16 cellular contexts compared by ENCODE assay signal in the genomic region with DNA sequence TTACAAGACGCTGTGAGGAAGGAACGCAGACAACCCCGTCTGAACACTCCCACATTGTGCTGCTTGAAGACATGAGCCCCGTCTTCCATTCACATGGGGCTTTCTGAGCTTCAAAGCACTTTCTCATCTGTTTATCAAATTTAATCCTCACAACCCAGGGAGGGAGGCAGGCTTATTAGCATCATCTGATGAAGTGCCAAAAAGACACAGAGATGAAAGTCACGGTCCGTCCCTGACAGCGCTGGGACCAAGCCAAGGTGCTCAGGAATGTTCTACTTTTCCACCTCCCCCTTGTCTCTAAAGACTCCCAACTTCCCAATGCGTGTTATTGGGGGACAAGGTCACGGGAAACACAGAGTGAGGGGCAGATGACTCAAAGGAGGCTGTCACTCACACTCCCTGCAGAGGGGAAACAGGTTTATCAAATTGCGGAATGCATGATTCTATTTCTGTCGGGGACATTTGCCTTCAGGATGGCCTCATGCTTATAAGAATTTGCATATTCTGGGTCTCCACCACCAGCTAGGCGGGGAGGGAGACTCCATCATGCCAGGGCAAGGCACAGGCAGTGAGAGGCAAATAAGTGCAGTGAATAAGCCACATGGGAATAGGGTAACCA. TPM values are rescaled to one million over a fixed set of nuclear protein-coding genes. Genes with fewer than 3 reads are reported as not detected.
A peak's percentile ranks its signal among the peaks of the same experiment; 100 is the strongest.
DNase-seq lines count a peak whose midpoint lies in the region; ATAC-seq, FAIRE-seq and TF ChIP-seq lines count a peak whose summit lies in the region.
"Had no signal": no experiment of that assay in that cellular context is flagged by ENCODE, and none has a peak within 500 bp of the region (broad histone marks: within the 10 kb centered on the region; RNA-seq: fewer than 3 reads in every experiment).

No MANE protein-coding gene starts in this region.

- H3K4me3 Mint-ChIP-seq in activated naive CD4-positive, alpha-beta T cell treated with anti-CD3 and anti-CD28 coated beads for 36 hours: no peak overlapping the region

- H2AFZ ChIP-seq in hepatocyte (no peak overlapping the region), HepG2 (ENCODE audit: low read length) (no peak overlapping the region)
- H2AFZ ChIP-seq: parathyroid adenoma had no signal

- no peak for FAIRE-seq in HepG2 (lab: Jason Lieb, UNC)
- FAIRE-seq: frontal cortex had no signal

- H4K20me1 ChIP-seq in hepatocyte (ENCODE audit: insufficient read depth, poor library complexity, severe bottlenecking): peaks cover 3% of the 10 kb centered on the region
- H4K20me1 ChIP-seq in HepG2 (ENCODE audit: insufficient read depth, low read length): no peaks in the 10 kb centered on the region; the same call in 1 of the 2 replicates

- TF ChIP-seq CTCF in NB4 (IDR thresholded peaks at IDR 0.05; ENCODE audit: low read depth, low read length): no peak
- TF ChIP-seq CTCF in hepatocyte (IDR thresholded peaks at IDR 0.05; ENCODE audit: poor library complexity): no peak
- TF ChIP-seq CTCF in HepG2 (CRISPR knock-in tag; IDR thresholded peaks at IDR 0.05): no peak

- peak overlapping the region; percentile 29 for H3K4me2 ChIP-seq in hepatocyte
- H3K4me2 ChIP-seq in HepG2 (ENCODE audit: low read depth, low read length): no peak overlapping the region

- CTCF ChIA-PET in activated naive CD4-positive, alpha-beta T cell treated with anti-CD3 and anti-CD28 coated beads for 36 hours (lab: Charles Lee): no interaction called here
- CTCF ChIA-PET in HepG2 (lab: Yijun Ruan, JAX; ENCODE audit: low intra/inter-chr PET ratio, low total read pairs): no interaction called here

- no peak for TF ChIP-seq POLR2A in NB4 (IDR thresholded peaks at IDR 0.05; ENCODE audit: extremely low read depth, insufficient read length)
- TF ChIP-seq POLR2A in HepG2 (IDR thresholded peaks at IDR 0.05; ENCODE audit: insufficient read depth in 1 of 2, low read depth in 2 of 2, low read length in 2 of 2): no peak

- WGBS in hepatocyte (ENCODE audit: low lambda C conversion rate, missing lambda C conversion rate): 56% methylated on average over 12 of the region's 12 CpGs
- 30% methylated on average over 12 of the region's 12 CpGs for WGBS in HepG2 (ENCODE audit: low lambda C conversion rate)

- intact Hi-C loops in activated naive CD4-positive, alpha-beta T cell treated with anti-CD3 and anti-CD28 coated beads for 36 hours (cut with micrococcal nuclease): no loop called here
- intact Hi-C loops in HepG2 (cut with micrococcal nuclease; ENCODE audit: unreplicated experiment): no loop called here

- no peaks in the 10 kb centered on the region for H3K27me3 ChIP-seq in hepatocyte
- H3K27me3 ChIP-seq in HepG2 (ENCODE audit: control insufficient read depth in 1 of 2, insufficient read depth in 2 of 2, low read length in 2 of 2): peaks cover 0 to 46% of the 10 kb centered on the region in 2 experiments; a peak in 3 of 5 replicates
- H3K27me3 ChIP-seq: colonic mucosa, left lung had no signal

- no peaks in the 10 kb centered on the region for H3K9me3 ChIP-seq in hepatocyte (ENCODE audit: low read depth)
- H3K9me3 ChIP-seq in HepG2 (ENCODE audit: low read length): no peaks in the 10 kb centered on the region
- H3K9me3 ChIP-seq: colonic mucosa, left lung had no signal

- H3K27me3 Mint-ChIP-seq in activated naive CD4-positive, alpha-beta T cell treated with anti-CD3 and anti-CD28 coated beads for 36 hours (ENCODE audit: low read depth): no peaks in the 10 kb centered on the region

- H3K9me3 Mint-ChIP-seq in activated naive CD4-positive, alpha-beta T cell treated with anti-CD3 and anti-CD28 coated beads for 36 hours: no peaks in the 10 kb centered on the region

- H3K4me3 ChIP-seq in GM08714 (ENCODE audit: low read length) (peak overlapping the region; percentile 10; the same call in 1 of the 2 replicates), NB4 (ENCODE audit: low read depth, low read length) (no peak overlapping the region), hepatocyte (no peak overlapping the region), HepG2 (replicated peaks in 1 of 3; ENCODE audit: insufficient read depth in 1 of 3, low read depth in 2 of 3, low read length in 3 of 3) (no peak overlapping the region)
- H3K4me3 ChIP-seq: colonic mucosa, left lung had no signal

- DNase-seq in NB4 (ENCODE audit: low read depth): peak; percentile 54
- DNase-seq in hepatocyte (ENCODE audit: low spot score): no peak
- no peak for DNase-seq in activated naive CD4-positive, alpha-beta T cell treated with anti-CD3 and anti-CD28 coated beads for 36 hours
- no peak for DNase-seq in HepG2 (ENCODE audit: low spot score)
- DNase-seq: activated CD4-positive, alpha-beta T cell treated with anti-CD3 and anti-CD28 coated beads, Interleukin-2, amount 50 U/mL, for 48 hours; activated naive CD4-positive, alpha-beta T cell; colonic mucosa; left lung; NCI-H524 treated with DMSO at 0.1 percent for 48 hours; substantia nigra had no signal

- no peaks in the 10 kb centered on the region for H3K9me2 ChIP-seq in hepatocyte (replicated peaks; ENCODE audit: insufficient read depth)

- no peaks in the 10 kb centered on the region for H3K36me3 ChIP-seq in hepatocyte (replicated peaks; ENCODE audit: insufficient read depth, low read depth)
- H3K36me3 ChIP-seq in HepG2 (replicated peaks in 1 of 2; ENCODE audit: control insufficient read depth in 1 of 2, insufficient read depth in 2 of 2, low read length in 2 of 2): no peaks in the 10 kb centered on the region
- H3K36me3 ChIP-seq: colonic mucosa, left lung had no signal

- H3K4me1 Mint-ChIP-seq in activated naive CD4-positive, alpha-beta T cell treated with anti-CD3 and anti-CD28 coated beads for 36 hours (ENCODE audit: low read depth): peaks cover 33% of the 10 kb centered on the region

- H3K9ac ChIP-seq in HepG2 (ENCODE audit: insufficient read depth, low read depth, low read length): no peak overlapping the region
- H3K9ac ChIP-seq: parathyroid adenoma had no signal

- peak; percentile 60 for ATAC-seq in GM21576 (IDR thresholded peaks at IDR 0.05; ENCODE audit: unreplicated experiment)
- ATAC-seq in HG02884 (IDR thresholded peaks at IDR 0.05; ENCODE audit: unreplicated experiment): no peak
- ATAC-seq in HG02623 (IDR thresholded peaks at IDR 0.05; ENCODE audit: unreplicated experiment): no peak
- no peak for ATAC-seq in HepG2
- ATAC-seq: left lung had no signal

- H3K79me2 ChIP-seq in hepatocyte (peaks cover 68% of the 10 kb centered on the region), HepG2 (ENCODE audit: insufficient read depth, low read length) (no peaks in the 10 kb centered on the region)

- in situ Hi-C loops in HepG2 (cut with HindIII; ENCODE audit: extremely low pct_ligation_motif_present, low pct_unique_long_range_greater_than_20kb): loop anchor here (10.0 to 25.0 kb wide), 2 partner anchors 185 to 598 kb away; no protein-coding TSS in a partner anchor

- no TSS peak for BruUV-seq in HepG2 (replicated peaks; lab: Mats Ljungman, UMichigan)

- H3K27ac ChIP-seq in hepatocyte (no peak overlapping the region), HepG2 (ENCODE audit: extremely low read length, insufficient read depth, low read length) (no peak overlapping the region)
- H3K27ac ChIP-seq: colonic mucosa, left lung, parathyroid adenoma had no signal

- peaks cover 6% of the 10 kb centered on the region for H3K36me3 Mint-ChIP-seq in activated naive CD4-positive, alpha-beta T cell treated with anti-CD3 and anti-CD28 coated beads for 36 hours (ENCODE audit: low read depth)

- POLR2A ChIA-PET in HepG2 (lab: Yijun Ruan, JAX): no interaction called here

- TF ChIP-seq EP300 in HepG2 (IDR thresholded peaks at IDR 0.05; ENCODE audit: low read depth in 2 of 2, low read length in 2 of 2) (no peak), HepG2 (CRISPR knock-in tag; IDR thresholded peaks at IDR 0.05; ENCODE audit: borderline replicate concordance) (no peak)

- peaks cover 10% of the 10 kb centered on the region for H3K4me1 ChIP-seq in hepatocyte (ENCODE audit: insufficient read depth)
- H3K4me1 ChIP-seq in HepG2 (ENCODE audit: insufficient read depth, low read length): no peaks in the 10 kb centered on the region
- H3K4me1 ChIP-seq: colonic mucosa had no signal

- no peak overlapping the region for H3K27ac Mint-ChIP-seq in activated naive CD4-positive, alpha-beta T cell treated with anti-CD3 and anti-CD28 coated beads for 36 hours

- TF ChIP-seq RAD21 in HepG2 (CRISPR knock-in tag; IDR thresholded peaks at IDR 0.05): no peak

RNA-seq across cellular contexts. Expression of gene XYLT1, which starts 10.7 kb away (rescaled TPM):
- total RNA-seq in hepatocyte (12.5 and 13.7 TPM in 2 replicates), HepG2 (2016; rRNA removed; fragmentation: Illumina TruSeq; extraction: Trizol) (not detected in 2 replicates)
- polyA plus RNA-seq in hepatocyte (6.9 TPM in 2 replicates), HepG2 (2011; rRNA removed) (not detected in 2 replicates)
- 1 to 10 TPM; 3.3 to 4.5 TPM for total RNA-seq in activated naive CD4-positive, alpha-beta T cell treated with anti-CD3 and anti-CD28 coated beads for 36 hours
- total RNA-seq in HepG2 (2016; cell fraction: cytosol; rRNA removed; fragmentation: Illumina TruSeq; extraction: Trizol; ENCODE audit: low read depth): not detected in 2 replicates
- total RNA-seq in HepG2 (2016; cell fraction: insoluble cytoplasmic fraction; rRNA removed; fragmentation: Illumina TruSeq; extraction: Trizol): not detected in 2 replicates
- not detected in 2 replicates for total RNA-seq in HepG2 (2016; cell fraction: membrane; rRNA removed; fragmentation: Illumina TruSeq; extraction: Trizol)
- total RNA-seq in HepG2 (2016; cell fraction: nucleus; rRNA removed; fragmentation: Illumina TruSeq; extraction: Trizol): not detected in 2 replicates
- polyA plus RNA-seq in HepG2 (2011; cell fraction: cytosol; rRNA removed): under 0.01 TPM in 1 of 2 replicates, not detected in the other
- polyA plus RNA-seq in HepG2 (2011; cell fraction: nucleus; rRNA removed): 0.02 TPM in 2 replicates
- not detected in 2 replicates for polyA plus RNA-seq in HepG2 (2012)
- polyA plus RNA-seq in HepG2 (2016; cell fraction: cytosol; fragmentation: Illumina TruSeq; extraction: Trizol; ENCODE audit: low read depth): not detected in 2 replicates
- polyA plus RNA-seq in HepG2 (2016; cell fraction: insoluble cytoplasmic fraction; fragmentation: Illumina TruSeq; extraction: Trizol; ENCODE audit: low read depth): not detected in 2 replicates
- polyA plus RNA-seq in HepG2 (2016; cell fraction: membrane; fragmentation: Illumina TruSeq; extraction: Trizol; ENCODE audit: low read depth): not detected in 2 replicates
- not detected in 2 replicates for polyA plus RNA-seq in HepG2 (2016; cell fraction: nucleus; fragmentation: Illumina TruSeq; extraction: Trizol; ENCODE audit: insufficient read depth, low read depth)
- 0.89 TPM in 1 of 2 replicates, not detected in the other for polyA minus RNA-seq in HepG2 (2011; rRNA and poly(A)+ RNA removed; ENCODE audit: low replicate concordance)
- not detected in 2 replicates for polyA minus RNA-seq in HepG2 (2011; cell fraction: cytosol; rRNA and poly(A)+ RNA removed)
- not detected in 2 replicates for polyA minus RNA-seq in HepG2 (2011; cell fraction: nucleus; rRNA and poly(A)+ RNA removed)
